ENCODE assay signal across 10 cellular contexts in genomic region chr3:195119461-195120198, GRCh38.
DNase-seq lines count a peak whose midpoint lies in the region; ATAC-seq and TF ChIP-seq lines count a peak whose summit lies in the region.
"Had no signal": no experiment of that assay in that cellular context is flagged by ENCODE, and none has a peak within 500 bp of the region (broad histone marks: within the 10 kb centered on the region; RNA-seq: fewer than 3 reads in every experiment).

No MANE protein-coding gene starts in this region.

- intact Hi-C loops in Calu3 (cut with micrococcal nuclease; ENCODE audit: unreplicated experiment) = loop anchor here (2.0 kb wide), 1 partner anchor 79 kb away; no protein-coding TSS in a partner anchor
- intact Hi-C loops in Panc1 (cut with micrococcal nuclease; ENCODE audit: unreplicated experiment) = no loop called here
- intact Hi-C loops in activated CD4-positive, alpha-beta memory T cell treated with anti-CD3 and anti-CD28 coated beads for 36 hours (cut with micrococcal nuclease) = no loop called here

- peak overlapping the region; percentile 95 for H3K27ac Mint-ChIP-seq in Calu3 (ENCODE audit: unreplicated experiment)
- H3K27ac Mint-ChIP-seq in osteocyte (ENCODE audit: unreplicated experiment) = peak overlapping the region; percentile 90
- no peak overlapping the region for H3K27ac Mint-ChIP-seq in activated CD4-positive, alpha-beta memory T cell treated with anti-CD3 and anti-CD28 coated beads for 36 hours
- no peak overlapping the region for H3K27ac Mint-ChIP-seq in T-helper 17 cell

- ATAC-seq in Panc1 (peak; percentile 82), T-helper 17 cell (no peak)
- ATAC-seq: activated CD4-positive, CD25-positive, alpha-beta regulatory T cell treated with anti-CD3 and anti-CD28 coated beads, Interleukin-2, amount 50 U/mL, for 24 hours; upper lobe of right lung had no signal

- POLR2A ChIA-PET in Panc1 (lab: Charles Lee) = interaction anchor here (0.6 kb wide), 1 partner anchor 152 kb away, joined by 8 read pairs; the partner anchor contains the start of gene XXYLT1
- POLR2A ChIA-PET in activated CD4-positive, alpha-beta memory T cell treated with anti-CD3 and anti-CD28 coated beads for 36 hours (lab: Charles Lee) = no interaction called here

- no peaks in the 10 kb centered on the region for H3K27me3 Mint-ChIP-seq in Calu3 (ENCODE audit: unreplicated experiment)
- no peaks in the 10 kb centered on the region for H3K27me3 Mint-ChIP-seq in osteocyte (ENCODE audit: unreplicated experiment)
- H3K27me3 Mint-ChIP-seq in activated CD4-positive, alpha-beta memory T cell treated with anti-CD3 and anti-CD28 coated beads for 36 hours = no peaks in the 10 kb centered on the region
- H3K27me3 Mint-ChIP-seq in T-helper 17 cell = no peaks in the 10 kb centered on the region

- H3K4me3 Mint-ChIP-seq in Calu3 (ENCODE audit: low read depth, unreplicated experiment) (no peak overlapping the region), osteocyte (ENCODE audit: unreplicated experiment) (no peak overlapping the region), T-helper 17 cell (no peak overlapping the region)
- no peak overlapping the region for H3K4me3 Mint-ChIP-seq in activated CD4-positive, alpha-beta memory T cell treated with anti-CD3 and anti-CD28 coated beads for 36 hours

- TF ChIP-seq CTCF in Calu3 (IDR thresholded peaks at IDR 0.05; ENCODE audit: unreplicated experiment) (no peak), Panc1 (IDR thresholded peaks at IDR 0.05) (no peak), osteocyte (IDR thresholded peaks at IDR 0.05) (no peak)

- peaks cover 59% of the 10 kb centered on the region for H3K4me1 Mint-ChIP-seq in Calu3 (ENCODE audit: low read depth, unreplicated experiment)
- H3K4me1 Mint-ChIP-seq in osteocyte (ENCODE audit: unreplicated experiment) = peaks cover 34% of the 10 kb centered on the region
- H3K4me1 Mint-ChIP-seq in activated CD4-positive, alpha-beta memory T cell treated with anti-CD3 and anti-CD28 coated beads for 36 hours (ENCODE audit: low read depth) = no peaks in the 10 kb centered on the region
- H3K4me1 Mint-ChIP-seq in T-helper 17 cell = peaks cover 5% of the 10 kb centered on the region

- H3K27me3 ChIP-seq in Panc1 (ENCODE audit: control insufficient read depth, insufficient read depth, low read length) = no peaks in the 10 kb centered on the region
- H3K27me3 ChIP-seq: upper lobe of right lung had no signal

- DNase-seq in Calu3 (no peak), Panc1 (ENCODE audit: low read depth, low spot score) (no peak), fibroblast of peridontal ligament (ENCODE audit: extremely low read depth) (peak; percentile 72), osteocyte (ENCODE audit: extremely low spot score, unreplicated experiment) (peak; percentile 88), SHP77 treated with DMSO at 0.1 percent for 48 hours (lab: John Stamatoyannopoulos, UW) (no peak), SK-N-DZ (ENCODE audit: low spot score) (no peak), T-helper 17 cell (no peak)
- no peak for DNase-seq in activated CD4-positive, alpha-beta memory T cell treated with anti-CD3 and anti-CD28 coated beads for 36 hours
- DNase-seq: upper lobe of right lung had no signal

- H3K36me3 ChIP-seq in Panc1 (ENCODE audit: control insufficient read depth, insufficient read depth, low read length) = no peaks in the 10 kb centered on the region
- H3K36me3 ChIP-seq: upper lobe of right lung had no signal

- no peak overlapping the region for H3K4me3 ChIP-seq in Panc1 (ENCODE audit: low read depth in 2 of 2, low read length in 2 of 2)
- H3K4me3 ChIP-seq: upper lobe of right lung had no signal

- H3K4me1 ChIP-seq in Panc1 (ENCODE audit: control insufficient read depth, insufficient read depth, low read length) = peaks cover 33% of the 10 kb centered on the region
- H3K4me1 ChIP-seq: upper lobe of right lung had no signal

- H3K9me3 Mint-ChIP-seq in Calu3 (ENCODE audit: low read depth, unreplicated experiment) (no peaks in the 10 kb centered on the region), osteocyte (ENCODE audit: unreplicated experiment) (no peaks in the 10 kb centered on the region)
- no peaks in the 10 kb centered on the region for H3K9me3 Mint-ChIP-seq in activated CD4-positive, alpha-beta memory T cell treated with anti-CD3 and anti-CD28 coated beads for 36 hours

- H3K27ac ChIP-seq in Panc1 (ENCODE audit: low read length) = peak overlapping the region; percentile 78
- H3K27ac ChIP-seq: upper lobe of right lung had no signal

- in situ Hi-C loops in Panc1 (cut with HindIII; ENCODE audit: low pct_unique_long_range_greater_than_20kb, low sequenced_read_pairs) = no loop called here

- CTCF ChIA-PET in Calu3 (lab: Charles Lee) (interaction anchor here (0.6 to 1.1 kb wide), 7 partner anchors 12 to 432 kb away, joined by 3 to 5 read pairs (median 3); no protein-coding TSS in a partner anchor), Panc1 (lab: Charles Lee) (interaction anchor here (0.5 to 1.4 kb wide), 5 partner anchors 11 to 437 kb away, joined by 3 to 5 read pairs (median 4); no protein-coding TSS in a partner anchor)
- CTCF ChIA-PET in activated CD4-positive, alpha-beta memory T cell treated with anti-CD3 and anti-CD28 coated beads for 36 hours (lab: Charles Lee) = interaction anchor here (0.8 to 2.2 kb wide), 3 partner anchors 10 to 437 kb away, joined by 3 to 9 read pairs (median 4); no protein-coding TSS in a partner anchor

- H3K36me3 Mint-ChIP-seq in Calu3 (ENCODE audit: insufficient read depth, unreplicated experiment) (peaks cover 11% of the 10 kb centered on the region), osteocyte (ENCODE audit: unreplicated experiment) (no peaks in the 10 kb centered on the region), T-helper 17 cell (ENCODE audit: low read depth) (no peaks in the 10 kb centered on the region)
- H3K36me3 Mint-ChIP-seq in activated CD4-positive, alpha-beta memory T cell treated with anti-CD3 and anti-CD28 coated beads for 36 hours = no peaks in the 10 kb centered on the region

- H3K9me3 ChIP-seq in Panc1 (ENCODE audit: control insufficient read depth, insufficient read depth, low read depth, low read length) = no peaks in the 10 kb centered on the region
- H3K9me3 ChIP-seq in T-helper 17 cell (ENCODE audit: control insufficient read depth, low read length, poor library complexity, severe bottlenecking) = no peaks in the 10 kb centered on the region
- H3K9me3 ChIP-seq: upper lobe of right lung had no signal

- no TSS peak for BruUV-seq in Calu3 (replicated peaks; lab: Mats Ljungman, UMichigan)
- no TSS peak for BruUV-seq in Panc1 (replicated peaks; lab: Mats Ljungman, UMichigan)

Comparison
In these comparisons a context has a peak if more than half of its experiments do, and no peak if none do; other contexts are left out.
1. DNase-seq: peak in fibroblast of peridontal ligament (single experiment) and osteocyte (single experiment); none in Calu3 (single experiment), Panc1 (single experiment), activated CD4-positive, alpha-beta memory T cell treated with anti-CD3 and anti-CD28 coated beads for 36 hours (single experiment), SHP77 treated with DMSO at 0.1 percent for 48 hours (single experiment), SK-N-DZ (single experiment) and T-helper 17 cell (0 of 3).
2. H3K27ac Mint-ChIP-seq: peak in Calu3 (single experiment) and osteocyte (single experiment); none in activated CD4-positive, alpha-beta memory T cell treated with anti-CD3 and anti-CD28 coated beads for 36 hours (single experiment) and T-helper 17 cell (single experiment).